19 cellular contexts compared by ENCODE assay signal in genomic region chrX:72624194-72624593, GRCh38.
"Had no signal": no experiment of that assay in that cellular context is flagged by ENCODE, and none has a peak within 500 bp of the region (broad histone marks: within the 10 kb centered on the region; RNA-seq: fewer than 3 reads in every experiment).

No MANE protein-coding gene starts in this region.

- DNase-seq: activated CD4-positive, alpha-beta memory T cell treated with anti-CD3 and anti-CD28 coated beads for 36 hours; activated CD4-positive, alpha-beta T cell treated with anti-CD3 and anti-CD28 coated beads for 48 hours; activated effector memory CD4-positive, alpha-beta T cell treated with anti-CD3 and anti-CD28 coated beads, Interleukin-2, amount 50 U/mL, for 16 hours; activated naive CD4-positive, alpha-beta T cell treated with anti-CD3 and anti-CD28 coated beads, Interleukin-2, amount 10 ng/mL, durations not matched to agents 7 days and 5 days; activated T-cell treated with anti-CD3 and anti-CD28 coated beads, Interleukin-2, amount 50 U/mL, for 72 hours; body of pancreas; effector CD4-positive, alpha-beta T cell; foreskin fibroblast; left lung; naive thymus-derived CD4-positive, alpha-beta T cell; occipital lobe; posterior cingulate gyrus; sigmoid colon; spleen; stimulated activated CD4-positive, alpha-beta T cell treated with anti-CD3 and anti-CD28 coated beads, Interleukin-4, amount 100 ng/mL, for 1 hour; substantia nigra; T-helper 9 cell; tibial artery had no signal

- H3K4me3 ChIP-seq: body of pancreas, left lung, sigmoid colon, spleen, tibial artery had no signal

- H3K27me3 ChIP-seq: body of pancreas, left lung, sigmoid colon, spleen, tibial artery had no signal

- FAIRE-seq: endometrium had no signal

- H3K4me1 ChIP-seq: left lung, sigmoid colon, spleen had no signal

- H3K27ac ChIP-seq: body of pancreas, left lung, sigmoid colon, spleen, tibial artery had no signal

- H3K9me3 ChIP-seq: body of pancreas, left lung, sigmoid colon, spleen, tibial artery had no signal

- H3K36me3 ChIP-seq: left lung, sigmoid colon, spleen, tibial artery had no signal
